Comparison of ENCODE assay signal across 9 cellular contexts in the genomic region with DNA sequence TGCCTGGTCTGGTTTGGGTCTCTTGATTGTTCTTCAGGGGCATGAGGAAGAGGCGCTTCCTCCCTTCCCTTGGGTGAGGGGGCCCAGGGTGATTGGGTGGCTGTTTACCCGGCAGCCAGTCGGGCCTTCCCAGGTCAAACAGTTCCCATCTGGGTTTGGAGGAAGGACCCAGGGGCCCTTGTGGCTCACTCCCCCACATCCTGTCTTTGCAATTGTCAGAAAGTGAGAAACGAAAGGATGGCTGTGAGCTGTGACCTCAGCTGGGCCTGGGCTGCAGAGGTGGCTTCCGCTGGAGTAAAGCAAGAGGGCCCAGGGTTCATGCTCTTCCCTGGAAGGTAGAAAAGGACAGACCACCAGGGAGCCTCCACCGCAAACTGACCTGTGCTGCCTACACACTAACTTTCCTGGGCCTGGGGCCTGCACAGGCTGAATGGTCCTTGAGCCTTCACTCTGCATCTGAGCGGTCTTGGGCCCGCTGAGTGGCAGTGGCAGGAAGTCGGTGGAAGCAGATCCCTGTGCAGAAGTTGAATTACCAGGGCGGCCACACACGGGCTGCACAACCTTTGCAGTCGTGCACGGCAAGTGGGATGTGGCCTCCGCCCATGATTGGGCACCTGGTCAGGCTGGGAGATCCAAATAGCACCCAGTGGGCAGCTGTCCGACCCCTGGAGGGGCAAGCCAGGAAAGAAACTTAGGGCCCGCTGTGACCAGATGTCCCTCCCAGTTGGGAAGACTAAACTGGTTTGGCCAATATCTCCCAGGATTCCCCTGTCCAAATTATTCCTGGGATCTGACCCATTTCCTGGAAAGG. TPM values are rescaled to one million over a fixed set of nuclear protein-coding genes. Genes with fewer than 3 reads are reported as not detected.
DNase-seq lines count a peak whose midpoint lies in the region; ATAC-seq and TF ChIP-seq lines count a peak whose summit lies in the region.
"Had no signal": no experiment of that assay in that cellular context is flagged by ENCODE, and none has a peak within 500 bp of the region (broad histone marks: within the 10 kb centered on the region; RNA-seq: fewer than 3 reads in every experiment).

No MANE protein-coding gene starts in this region.

- intact Hi-C loops in activated CD4-positive, alpha-beta T cell treated with anti-CD3 and anti-CD28 coated beads, Interleukin-2, amount 10 ng/mL, durations not matched to agents 24 days and 14 days (cut with micrococcal nuclease): loop anchor here (1.0 kb wide), 3 partner anchors 10 to 74 kb away; no protein-coding TSS in a partner anchor

- peaks cover 36% of the 10 kb centered on the region for H3K36me3 ChIP-seq in thymus (ENCODE audit: control insufficient read depth, insufficient read depth)

- no peaks in the 10 kb centered on the region for H3K27me3 ChIP-seq in thymus (ENCODE audit: control insufficient read depth, insufficient read depth)

- H3K27ac ChIP-seq in 22Rv1: peak overlapping the region; percentile 49
- peak overlapping the region; percentile 84 for H3K27ac ChIP-seq in thymus (ENCODE audit: low read depth)

- peak overlapping the region; percentile 82 for H3K4me3 Mint-ChIP-seq in activated CD4-positive, alpha-beta T cell treated with anti-CD3 and anti-CD28 coated beads, Interleukin-2, amount 10 ng/mL, durations not matched to agents 24 days and 14 days

- peak; percentile 41 for ATAC-seq in GM19025 (IDR thresholded peaks at IDR 0.05; ENCODE audit: low read depth, unreplicated experiment)
- no peak for ATAC-seq in HG02938 (IDR thresholded peaks at IDR 0.05; ENCODE audit: unreplicated experiment)

- H3K27ac Mint-ChIP-seq in activated CD4-positive, alpha-beta T cell treated with anti-CD3 and anti-CD28 coated beads, Interleukin-2, amount 10 ng/mL, durations not matched to agents 24 days and 14 days: peak overlapping the region; percentile 95

- 24% methylated on average over 16 of the region's 16 CpGs for WGBS in thymus

- H3K4me3 ChIP-seq in thymus (ENCODE audit: low read length): no peak overlapping the region
- no peak overlapping the region for H3K4me3 ChIP-seq in foreskin fibroblast (ENCODE audit: low read depth in 1 of 2, low read length in 2 of 2)

- H3K4me1 Mint-ChIP-seq in activated CD4-positive, alpha-beta T cell treated with anti-CD3 and anti-CD28 coated beads, Interleukin-2, amount 10 ng/mL, durations not matched to agents 24 days and 14 days: peaks cover 66% of the 10 kb centered on the region

- DNase-seq in HK-2 (ENCODE audit: unreplicated experiment) (peak; percentile 43), islet precursor cell (peak; percentile 62), foreskin fibroblast (no peak)
- peak; percentile 93 for DNase-seq in activated CD4-positive, alpha-beta T cell treated with anti-CD3 and anti-CD28 coated beads, Interleukin-2, amount 10 ng/mL, durations not matched to agents 24 days and 14 days

- H3K27me3 Mint-ChIP-seq in activated CD4-positive, alpha-beta T cell treated with anti-CD3 and anti-CD28 coated beads, Interleukin-2, amount 10 ng/mL, durations not matched to agents 24 days and 14 days: no peaks in the 10 kb centered on the region

- H3K4me1 ChIP-seq in thymus (ENCODE audit: control insufficient read depth, insufficient read depth, low read length): peaks cover 34% of the 10 kb centered on the region

- no peaks in the 10 kb centered on the region for H3K9me3 Mint-ChIP-seq in activated CD4-positive, alpha-beta T cell treated with anti-CD3 and anti-CD28 coated beads, Interleukin-2, amount 10 ng/mL, durations not matched to agents 24 days and 14 days

- H3K9me3 ChIP-seq in thymus (ENCODE audit: control insufficient read depth): no peaks in the 10 kb centered on the region

- TF ChIP-seq CTCF in 22Rv1 (IDR thresholded peaks at IDR 0.05) (no peak), foreskin fibroblast (IDR thresholded peaks at IDR 0.05; ENCODE audit: low read depth, low read length) (no peak)

- H3K36me3 Mint-ChIP-seq in activated CD4-positive, alpha-beta T cell treated with anti-CD3 and anti-CD28 coated beads, Interleukin-2, amount 10 ng/mL, durations not matched to agents 24 days and 14 days (ENCODE audit: low read depth): peaks cover 52% of the 10 kb centered on the region

RNA-seq across cellular contexts. Expression of a gene that starts 5.3 kb away (rescaled TPM):
- total RNA-seq in activated CD4-positive, alpha-beta T cell treated with anti-CD3 and anti-CD28 coated beads, Interleukin-2, amount 10 ng/mL, durations not matched to agents 24 days and 14 days: 2.6 and 2.7 TPM in 2 replicates
- 74.4 TPM for polyA plus RNA-seq in thymus

RNA-seq across cellular contexts. Expression of a gene that starts 11.2 kb away (rescaled TPM):
- 365 and 378 TPM in 2 replicates for total RNA-seq in activated CD4-positive, alpha-beta T cell treated with anti-CD3 and anti-CD28 coated beads, Interleukin-2, amount 10 ng/mL, durations not matched to agents 24 days and 14 days
- 630 TPM for polyA plus RNA-seq in thymus

RNA-seq across cellular contexts. Expression of a gene that starts 11.7 kb away (rescaled TPM):
- 2,909 and 2,931 TPM in 2 replicates for total RNA-seq in activated CD4-positive, alpha-beta T cell treated with anti-CD3 and anti-CD28 coated beads, Interleukin-2, amount 10 ng/mL, durations not matched to agents 24 days and 14 days
- polyA plus RNA-seq in thymus: 3,799 TPM

RNA-seq across cellular contexts. Expression of a gene that starts 26.9 kb away (rescaled TPM):
- not detected in 2 replicates for total RNA-seq in activated CD4-positive, alpha-beta T cell treated with anti-CD3 and anti-CD28 coated beads, Interleukin-2, amount 10 ng/mL, durations not matched to agents 24 days and 14 days
- 0.07 TPM for polyA plus RNA-seq in thymus
- total RNA-seq: myocyte had no signal

RNA-seq across cellular contexts. Expression of a gene that starts 27.3 kb away (rescaled TPM):
- not detected in 2 replicates for total RNA-seq in activated CD4-positive, alpha-beta T cell treated with anti-CD3 and anti-CD28 coated beads, Interleukin-2, amount 10 ng/mL, durations not matched to agents 24 days and 14 days
- polyA plus RNA-seq in thymus: 0.09 TPM
- total RNA-seq: myocyte had no signal

Comparison
In these comparisons a context has a peak if more than half of its experiments do, and no peak if none do; other contexts are left out.
1. DNase-seq: peak in HK-2 (single experiment), activated CD4-positive, alpha-beta T cell treated with anti-CD3 and anti-CD28 coated beads, Interleukin-2, amount 10 ng/mL, durations not matched to agents 24 days and 14 days (single experiment) and islet precursor cell (single experiment); none in foreskin fibroblast (0 of 2).